Comparison of ENCODE assay signal across 20 cellular contexts in genomic region chr2:144376926-144377325, GRCh38.
DNase-seq lines count a peak whose midpoint lies in the region; ATAC-seq and TF ChIP-seq lines count a peak whose summit lies in the region.
"Had no signal": no experiment of that assay in that cellular context is flagged by ENCODE, and none has a peak within 500 bp of the region (broad histone marks: within the 10 kb centered on the region; RNA-seq: fewer than 3 reads in every experiment).

No MANE protein-coding gene starts in this region.

- peak overlapping the region; percentile 76 for H3K23ac ChIP-seq in trophoblast cell (ENCODE audit: low read length)

- peak overlapping the region; percentile 24 for H2BK120ac ChIP-seq in trophoblast cell (ENCODE audit: insufficient read depth, low read length, poor library complexity)

- H3K27ac ChIP-seq in Karpas-422 (ENCODE audit: low read length), result no peak overlapping the region
- no peak overlapping the region for H3K27ac ChIP-seq in trophoblast cell (ENCODE audit: low read depth, low read length)
- H3K27ac ChIP-seq in GM23248, result no peak overlapping the region
- H3K27ac ChIP-seq in GM23338 (ENCODE audit: low read depth), result no peak overlapping the region

- no peak overlapping the region for H3K4me3 ChIP-seq in AG10803 (ENCODE audit: low read length)
- H3K4me3 ChIP-seq in Karpas-422 (ENCODE audit: low read length), result no peak overlapping the region
- H3K4me3 ChIP-seq in trophoblast cell (ENCODE audit: low read depth, low read length), result no peak overlapping the region
- no peak overlapping the region for H3K4me3 ChIP-seq in GM23248
- no peak overlapping the region for H3K4me3 ChIP-seq in GM23338
- H3K4me3 ChIP-seq: GM12878 had no signal

- H3K79me2 ChIP-seq in Karpas-422 (ENCODE audit: low read length) (no peaks in the 10 kb centered on the region), trophoblast cell (ENCODE audit: control insufficient read depth, insufficient read depth, low read length, poor library complexity) (no peaks in the 10 kb centered on the region), GM23248 (ENCODE audit: insufficient read depth) (no peaks in the 10 kb centered on the region), GM23338 (replicated peaks; ENCODE audit: insufficient read depth) (no peaks in the 10 kb centered on the region)

- WGBS in trophoblast cell (ENCODE audit: extremely low coverage, insufficient coverage, insufficient read length), result no CpG with 5 or more reads among the region's 2 CpGs
- WGBS in GM23248 (ENCODE audit: low coverage in 1 of 2, low lambda C conversion rate in 2 of 2, missing lambda C conversion rate in 2 of 2), 2 experiments, result 98 to 100% methylated on average over 2 of the region's 2 CpGs

- ATAC-seq in central memory CD8-positive, alpha-beta T cell (replicated peaks; ENCODE audit: extremely low read depth, poor library complexity, severe bottlenecking), result no peak
- no peak for ATAC-seq in GM23338
- ATAC-seq: GM12878, HepG2 had no signal

- H3F3A ChIP-seq in GM23248 (ENCODE audit: insufficient read depth) (peaks cover 24% of the 10 kb centered on the region), GM23338 (replicated peaks; ENCODE audit: low read depth) (no peaks in the 10 kb centered on the region)

- no peak overlapping the region for H3K14ac ChIP-seq in trophoblast cell (ENCODE audit: low read length)

- no peak overlapping the region for H4K12ac ChIP-seq in trophoblast cell (ENCODE audit: low read depth, low read length)

- H3K9me2 ChIP-seq in Karpas-422 (replicated peaks; ENCODE audit: insufficient read depth, low read length) (no peaks in the 10 kb centered on the region), GM23248 (ENCODE audit: insufficient read depth) (no peaks in the 10 kb centered on the region), GM23338 (ENCODE audit: insufficient read depth) (0 out of 2 replicates have a peak, but pooled peaks cover 3% of the 10 kb centered on the region)

- H3K36me3 Mint-ChIP-seq in central memory CD8-positive, alpha-beta T cell (ENCODE audit: insufficient read depth), result peaks cover 4% of the 10 kb centered on the region
- H3K36me3 Mint-ChIP-seq in GM23338 (ENCODE audit: low read depth), result no peaks in the 10 kb centered on the region

- peak overlapping the region; percentile 21 for H3K4me2 ChIP-seq in Karpas-422 (ENCODE audit: low read depth, low read length, poor library complexity, severe bottlenecking)
- no peak overlapping the region for H3K4me2 ChIP-seq in trophoblast cell (ENCODE audit: low read length)
- H3K4me2 ChIP-seq in GM23248 (ENCODE audit: unreplicated experiment), result no peak overlapping the region
- no peak overlapping the region for H3K4me2 ChIP-seq in GM23338

- no peak overlapping the region for H3K18ac ChIP-seq in trophoblast cell (ENCODE audit: low read length)

- H3K27me3 ChIP-seq in Karpas-422 (ENCODE audit: low read length), result no peaks in the 10 kb centered on the region
- H3K27me3 ChIP-seq in trophoblast cell (ENCODE audit: insufficient read depth, low read length), result no peaks in the 10 kb centered on the region
- H3K27me3 ChIP-seq in GM23248 (replicated peaks; ENCODE audit: insufficient read depth), result no peaks in the 10 kb centered on the region
- H3K27me3 ChIP-seq in GM23338 (ENCODE audit: insufficient read depth), result no peaks in the 10 kb centered on the region

- peaks cover 3% of the 10 kb centered on the region for H3K79me1 ChIP-seq in trophoblast cell (ENCODE audit: low read length)

- H3K4me1 ChIP-seq in Karpas-422 (ENCODE audit: low read length), result peaks cover 38% of the 10 kb centered on the region
- peaks cover 9 to 13% of the 10 kb centered on the region in 2 experiments for H3K4me1 ChIP-seq in trophoblast cell (ENCODE audit: control insufficient read depth in 1 of 2, insufficient read depth in 2 of 2, low read length in 2 of 2)
- peaks cover 20% of the 10 kb centered on the region for H3K4me1 ChIP-seq in GM23248 (ENCODE audit: insufficient read depth)
- H3K4me1 ChIP-seq in GM23338 (ENCODE audit: insufficient read depth), result peaks cover 5% of the 10 kb centered on the region; the same call in 1 of the 2 replicates

- peak overlapping the region; percentile 44 for H4K8ac ChIP-seq in trophoblast cell (ENCODE audit: low read depth, low read length)

- no peak overlapping the region for H3K4me3 Mint-ChIP-seq in central memory CD8-positive, alpha-beta T cell
- H3K4me3 Mint-ChIP-seq in GM23338, result no peak overlapping the region

- H3K36me3 ChIP-seq in Karpas-422 (ENCODE audit: insufficient read depth, low read length), result no peaks in the 10 kb centered on the region
- no peaks in the 10 kb centered on the region for H3K36me3 ChIP-seq in trophoblast cell (ENCODE audit: control insufficient read depth in 1 of 2, insufficient read depth in 2 of 2, low read length in 2 of 2)
- H3K36me3 ChIP-seq in GM23248 (ENCODE audit: low read depth), result no peaks in the 10 kb centered on the region
- no peaks in the 10 kb centered on the region for H3K36me3 ChIP-seq in GM23338 (ENCODE audit: insufficient read depth)

- peak overlapping the region; percentile 43 for H4K91ac ChIP-seq in trophoblast cell (ENCODE audit: low read depth, low read length)

- H3K27me3 Mint-ChIP-seq in central memory CD8-positive, alpha-beta T cell, result no peaks in the 10 kb centered on the region
- H3K27me3 Mint-ChIP-seq in GM23338 (ENCODE audit: insufficient read depth, low read depth, poor library complexity), result no peaks in the 10 kb centered on the region

- no peak overlapping the region for H2AK5ac ChIP-seq in trophoblast cell (ENCODE audit: low read length)

- no peak overlapping the region for H3K4ac ChIP-seq in trophoblast cell (ENCODE audit: low read depth, low read length)

- H3K9me3 ChIP-seq in Karpas-422 (ENCODE audit: low read length) (no peaks in the 10 kb centered on the region), trophoblast cell (ENCODE audit: insufficient read depth, low read depth, low read length) (no peaks in the 10 kb centered on the region), GM23248 (ENCODE audit: low read depth) (no peaks in the 10 kb centered on the region)

- H3K27ac Mint-ChIP-seq in central memory CD8-positive, alpha-beta T cell (ENCODE audit: low read depth), result peak overlapping the region; percentile 7
- no peak overlapping the region for H3K27ac Mint-ChIP-seq in GM23338

- TF ChIP-seq CTCF in AG10803 (conservative IDR thresholded peaks at IDR 0.05; ENCODE audit: low read length) (no peak), GM23338 (conservative IDR thresholded peaks at IDR 0.05; ENCODE audit: low read depth in 2 of 2) (no peak)

- no peaks in the 10 kb centered on the region for H4K20me1 ChIP-seq in Karpas-422 (ENCODE audit: insufficient read depth, low read depth, low read length)
- H4K20me1 ChIP-seq in GM23248 (ENCODE audit: insufficient read depth), result no peaks in the 10 kb centered on the region
- H4K20me1 ChIP-seq in GM23338 (replicated peaks; ENCODE audit: insufficient read depth), result no peaks in the 10 kb centered on the region

- H3K9ac ChIP-seq in Karpas-422 (ENCODE audit: low read length), result no peak overlapping the region
- peak overlapping the region; percentile 30 for H3K9ac ChIP-seq in trophoblast cell (ENCODE audit: low read length)
- no peak overlapping the region for H3K9ac ChIP-seq in GM23248

- H3K9me3 Mint-ChIP-seq in central memory CD8-positive, alpha-beta T cell, result no peaks in the 10 kb centered on the region
- no peaks in the 10 kb centered on the region for H3K9me3 Mint-ChIP-seq in GM23338

- H3K4me1 Mint-ChIP-seq in central memory CD8-positive, alpha-beta T cell, result peaks cover 5% of the 10 kb centered on the region
- peaks cover 11% of the 10 kb centered on the region for H3K4me1 Mint-ChIP-seq in GM23338

- in situ Hi-C loops in G401 (cut with HindIII; ENCODE audit: low sequenced_read_pairs), result no loop called here
- in situ Hi-C loops in GM23248 (cut with MboI), result no loop called here

- DNase-seq in AG10803 (ENCODE audit: low read depth) (peak; percentile 55), Karpas-422 (no peak), trophoblast cell (no peak), G401 (ENCODE audit: low spot score) (no peak), GM23248 (no peak), GM23338 (ENCODE audit: low spot score) (no peak)
- DNase-seq in central memory CD8-positive, alpha-beta T cell (ENCODE audit: low spot score in 2 of 2), result no peak
- DNase-seq: C1 segment of cervical spinal cord; DMS79 treated with DMSO at 0.1 percent for 48 hours; GDM1; KG1; NCI-H1417; NCI-H187; NCI-H2107; NCI-H510A; NCI-H748 treated with DMSO at 0.1 percent for 48 hours; NK-92 treated with Interleukin-12 subunit alpha and Interleukin-12 subunit beta, amount 100 ng/mL, for 24 hours; SHP77 treated with DMSO at 0.1 percent for 48 hours had no signal

- no peak overlapping the region for H2AFZ ChIP-seq in Karpas-422 (ENCODE audit: low read length)
- H2AFZ ChIP-seq in trophoblast cell (ENCODE audit: insufficient read depth, low read length, poor library complexity), result no peak overlapping the region
- no peak overlapping the region for H2AFZ ChIP-seq in GM23248
- H2AFZ ChIP-seq in GM23338, result no peak overlapping the region

- peak overlapping the region; percentile 34 for H2BK12ac ChIP-seq in trophoblast cell (ENCODE audit: low read length)

- H2BK5ac ChIP-seq in trophoblast cell (ENCODE audit: low read depth, low read length, poor library complexity), result no peak overlapping the region

TF ChIP-seq in GM23338, 12 proteins besides CTCF, POLR2A, EP300 and RAD21 (continues in another document):
- TF ChIP-seq REST (IDR thresholded peaks at IDR 0.05; ENCODE audit: unreplicated experiment), result no peak
